In genomic region chr20:41004561-41005360, GRCh38 we compare ENCODE assay signal across 9 cellular contexts. TPM values are rescaled to one million over a fixed set of nuclear protein-coding genes. Genes with fewer than 3 reads are reported as not detected.
DNase-seq lines count a peak whose midpoint lies in the region; ATAC-seq, FAIRE-seq and TF ChIP-seq lines count a peak whose summit lies in the region.
"Had no signal": no experiment of that assay in that cellular context is flagged by ENCODE, and none has a peak within 500 bp of the region (broad histone marks: within the 10 kb centered on the region; RNA-seq: fewer than 3 reads in every experiment).

No MANE protein-coding gene starts in this region.

- H3K36me3 ChIP-seq in BLaER1 treated with 17β-estradiol and CSF1 and Interleukin-3, amounts not matched to agents 10 nM and 100 nM: peaks cover 0 to 9% (median 0%) of the 10 kb centered on the region in 11 experiments; a peak in 5 of 22 replicates
- H3K36me3 ChIP-seq in bronchial epithelial cell (ENCODE audit: control insufficient read depth, insufficient read depth, low read length): no peaks in the 10 kb centered on the region
- H3K36me3 ChIP-seq in mucosa of stomach (ENCODE audit: control insufficient read depth, insufficient read depth, low read length): no peaks in the 10 kb centered on the region

- H4K20me1 ChIP-seq in BLaER1 treated with 17β-estradiol and CSF1 and Interleukin-3, amounts not matched to agents 10 nM and 100 nM: no peaks in the 10 kb centered on the region

- H3K9me3 ChIP-seq in BLaER1 treated with 17β-estradiol and CSF1 and Interleukin-3, amounts not matched to agents 10 nM and 100 nM (replicated peaks in 1 of 11): peaks cover 10 to 29% (median 21%) of the 10 kb centered on the region in 11 experiments; a peak in 21 of 22 replicates
- H3K9me3 ChIP-seq in mucosa of stomach (ENCODE audit: control insufficient read depth, low read length): no peaks in the 10 kb centered on the region

- no peak for FAIRE-seq in bronchial epithelial cell (lab: Jason Lieb, UNC)
- FAIRE-seq: TTC549 had no signal

- no peak overlapping the region for H3K9ac ChIP-seq in BLaER1 treated with 17β-estradiol and CSF1 and Interleukin-3, amounts not matched to agents 10 nM and 100 nM
- H3K9ac ChIP-seq in mucosa of stomach (ENCODE audit: low read length): peak overlapping the region; percentile 11

- DNase-seq in NCI-H226: peak; percentile 47
- peak; percentile 78 for DNase-seq in bronchial epithelial cell (ENCODE audit: low read depth)
- DNase-seq in HuH-7 (ENCODE audit: low spot score): no peak
- DNase-seq in NCI-H1694 (lab: John Stamatoyannopoulos, UW): no peak
- no peak for DNase-seq in GM19240 (ENCODE audit: insufficient read length, low spot score)

- H3K27me3 ChIP-seq in BLaER1 treated with 17β-estradiol and CSF1 and Interleukin-3, amounts not matched to agents 10 nM and 100 nM: no peaks in the 10 kb centered on the region
- H3K27me3 ChIP-seq in bronchial epithelial cell (ENCODE audit: control insufficient read depth, insufficient read depth, low read length) (no peaks in the 10 kb centered on the region), mucosa of stomach (ENCODE audit: control insufficient read depth, insufficient read depth, low read length) (no peaks in the 10 kb centered on the region)

- no peak overlapping the region for H3K4me3 ChIP-seq in BLaER1 treated with 17β-estradiol and CSF1 and Interleukin-3, amounts not matched to agents 10 nM and 100 nM
- no peak overlapping the region for H3K4me3 ChIP-seq in bronchial epithelial cell (ENCODE audit: low read depth, low read length)
- peak overlapping the region; percentile 3 for H3K4me3 ChIP-seq in mucosa of stomach (ENCODE audit: low read length)

- TF ChIP-seq CTCF in bronchial epithelial cell (IDR thresholded peaks at IDR 0.05; ENCODE audit: insufficient read depth, low read length, severe bottlenecking): no peak

- peak overlapping the region in 1 of 11 experiments; percentile 7; a peak in 3 of 22 replicates for H3K27ac ChIP-seq in BLaER1 treated with 17β-estradiol and CSF1 and Interleukin-3, amounts not matched to agents 10 nM and 100 nM

- no peak for ATAC-seq in GM21576 (IDR thresholded peaks at IDR 0.05; ENCODE audit: unreplicated experiment)

- H3K4me1 ChIP-seq in BLaER1 treated with 17β-estradiol and CSF1 and Interleukin-3, amounts not matched to agents 10 nM and 100 nM: peaks cover 33 to 87% (median 64%) of the 10 kb centered on the region in 10 experiments
- H3K4me1 ChIP-seq in mucosa of stomach (ENCODE audit: control insufficient read depth, insufficient read depth, low read length): peaks cover 43% of the 10 kb centered on the region

- peak overlapping the region in 8 of 11 experiments; percentile 20 to 83 (median 56); a peak in 13 of 22 replicates for H3K4me2 ChIP-seq in BLaER1 treated with 17β-estradiol and CSF1 and Interleukin-3, amounts not matched to agents 10 nM and 100 nM

RNA-seq across cellular contexts. Expression of gene TOP1, which starts 23.9 kb away (rescaled TPM):
- total RNA-seq in bronchial epithelial cell: 18.2 and 37.5 TPM in 2 replicates

Comparison
In these comparisons a context has a peak if more than half of its experiments do, and no peak if none do; other contexts are left out.
1. DNase-seq: peak in NCI-H226 (single experiment) and bronchial epithelial cell (single experiment); none in HuH-7 (single experiment), NCI-H1694 (single experiment) and GM19240 (single experiment).